31 cellular contexts compared by ENCODE assay signal in genomic region chr9:91843093-91843492, GRCh38.
DNase-seq lines count a peak whose midpoint lies in the region; ATAC-seq and TF ChIP-seq lines count a peak whose summit lies in the region.
"Had no signal": no experiment of that assay in that cellular context is flagged by ENCODE, and none has a peak within 500 bp of the region (broad histone marks: within the 10 kb centered on the region; RNA-seq: fewer than 3 reads in every experiment).

No MANE protein-coding gene starts in this region.

- WGBS in heart left ventricle, 4 donors, result 70 to 81% (median 78%) methylated on average over 7 of the region's 7 CpGs
- WGBS in hepatocyte (ENCODE audit: low lambda C conversion rate, missing lambda C conversion rate), result 80% methylated on average over 7 of the region's 7 CpGs

- H3K4me1 ChIP-seq in right atrium auricular region (peaks cover 0 to 42% of the 10 kb centered on the region in 2 donors), heart left ventricle (peaks cover 0 to 28% (median 2%) of the 10 kb centered on the region in 12 donors), hepatocyte (ENCODE audit: insufficient read depth) (peaks cover 42% of the 10 kb centered on the region), vagina (peaks cover 57% of the 10 kb centered on the region)
- H3K4me1 ChIP-seq: SJCRH30 had no signal

- no peak overlapping the region for H3K4me3 Mint-ChIP-seq in progenitor cell of endocrine pancreas (ENCODE audit: low read depth)
- H3K4me3 Mint-ChIP-seq: CD4-positive, alpha-beta T cell; central memory CD8-positive, alpha-beta T cell; memory B cell; stimulated activated memory B cell treated with anti-CD40 and anti-IgM and Interleukin-4, amounts not matched to agents 10 μg/mL and 1 μg/mL and 100 μg/mL, for 72 hours had no signal

- no peaks in the 10 kb centered on the region for H3K9me3 Mint-ChIP-seq in progenitor cell of endocrine pancreas (ENCODE audit: low read depth)
- H3K9me3 Mint-ChIP-seq: activated naive CD8-positive, alpha-beta T cell treated with anti-CD3 and anti-CD28 coated beads, Interleukin-2, amount 10 ng/mL, durations not matched to agents 7 days and 5 days; CD4-positive, alpha-beta T cell; central memory CD8-positive, alpha-beta T cell; memory B cell; stimulated activated memory B cell treated with anti-CD40 and anti-IgM and Interleukin-4, amounts not matched to agents 10 μg/mL and 1 μg/mL and 100 μg/mL, for 72 hours had no signal

- no peaks in the 10 kb centered on the region for H3K36me3 ChIP-seq in right atrium auricular region
- H3K36me3 ChIP-seq in heart left ventricle, result no peaks in the 10 kb centered on the region
- no peaks in the 10 kb centered on the region for H3K36me3 ChIP-seq in hepatocyte (replicated peaks; ENCODE audit: insufficient read depth, low read depth)
- no peaks in the 10 kb centered on the region for H3K36me3 ChIP-seq in vagina
- H3K36me3 ChIP-seq: neutrophil, prostate gland, SJCRH30, suprapubic skin had no signal

- no peak overlapping the region for H3K4me3 ChIP-seq in right atrium auricular region
- no peak overlapping the region for H3K4me3 ChIP-seq in heart left ventricle
- H3K4me3 ChIP-seq in hepatocyte, result no peak overlapping the region
- no peak overlapping the region for H3K4me3 ChIP-seq in vagina
- H3K4me3 ChIP-seq: prostate gland, SJCRH30, suprapubic skin had no signal

- TF ChIP-seq CTCF in right atrium auricular region (IDR thresholded peaks at IDR 0.05), result no peak
- TF ChIP-seq CTCF in heart left ventricle (IDR thresholded peaks at IDR 0.05), result no peak
- no peak for TF ChIP-seq CTCF in hepatocyte (IDR thresholded peaks at IDR 0.05; ENCODE audit: poor library complexity)
- no peak for TF ChIP-seq CTCF in progenitor cell of endocrine pancreas (IDR thresholded peaks at IDR 0.05; ENCODE audit: unreplicated experiment)
- TF ChIP-seq CTCF in vagina (IDR thresholded peaks at IDR 0.05), result no peak

- H3K27ac ChIP-seq in right atrium auricular region (peak overlapping the region; percentile 23 to 51), heart left ventricle (peak overlapping the region in 2 of 12 donors; percentile 18 to 55), hepatocyte (peak overlapping the region; percentile 4), vagina (peak overlapping the region; percentile 61)
- H3K27ac ChIP-seq: neutrophil, SJCRH30, suprapubic skin had no signal

- H3K9me3 ChIP-seq in right atrium auricular region, result no peaks in the 10 kb centered on the region
- no peaks in the 10 kb centered on the region for H3K9me3 ChIP-seq in heart left ventricle
- no peaks in the 10 kb centered on the region for H3K9me3 ChIP-seq in hepatocyte (ENCODE audit: low read depth)
- H3K9me3 ChIP-seq in vagina, result no peaks in the 10 kb centered on the region
- H3K9me3 ChIP-seq: neutrophil, prostate gland, SJCRH30, suprapubic skin had no signal

- peaks cover 21% of the 10 kb centered on the region for H3K4me1 Mint-ChIP-seq in progenitor cell of endocrine pancreas (ENCODE audit: low read depth)

- no peaks in the 10 kb centered on the region for H3K27me3 Mint-ChIP-seq in progenitor cell of endocrine pancreas

- no peak for DNase-seq in right atrium auricular region (ENCODE audit: low spot score)
- DNase-seq in heart left ventricle, result no peak
- no peak for DNase-seq in hepatocyte (ENCODE audit: low spot score)
- no peak for DNase-seq in progenitor cell of endocrine pancreas (ENCODE audit: low spot score, unreplicated experiment)
- DNase-seq in vagina (ENCODE audit: extremely low spot score in 2 of 2), result peak in 1 of 2 donors; percentile 58
- DNase-seq in amniotic stem cell (lab: John Stamatoyannopoulos, UW), result no peak
- DNase-seq in KBM-7, result no peak
- no peak for DNase-seq in NCI-H1105 treated with DMSO at 0.1 percent for 48 hours (lab: John Stamatoyannopoulos, UW)
- DNase-seq: activated CD4-positive, alpha-beta T cell treated with anti-CD3 and anti-CD28 coated beads for 4 hours; activated gamma-delta T cell treated with Interleukin-2 at 50 U/mL for 16 hours; activated naive CD8-positive, alpha-beta T cell treated with anti-CD3 and anti-CD28 coated beads, Interleukin-2, amount 10 ng/mL, durations not matched to agents 7 days and 5 days; activated T-cell treated with anti-CD3 and anti-CD28 coated beads, Interleukin-2, amount 50 U/mL, for 1 hour; CD4-positive, alpha-beta T cell; GDM1; Karpas-422; NCI-H1436 treated with DMSO at 0.1 percent for 48 hours; NCI-H2081 treated with DMSO at 0.1 percent for 48 hours; NCI-H446; NCI-H774; SJCRH30; stimulated activated CD4-positive, alpha-beta T cell treated with anti-CD3 and anti-CD28 coated beads, Interleukin-15, amount 100 ng/mL, for 24 hours; SW 1271; T-helper 9 cell had no signal

- H3K79me2 ChIP-seq in hepatocyte, result peaks cover 66% of the 10 kb centered on the region

- no peaks in the 10 kb centered on the region for H3K9me2 ChIP-seq in hepatocyte (replicated peaks; ENCODE audit: insufficient read depth)

- in situ Hi-C loops in KBM-7 (cut with MboI; ENCODE audit: low pct_unique_long_range_greater_than_20kb, low sequenced_read_pairs), result no loop called here

- no peaks in the 10 kb centered on the region for H3K36me3 Mint-ChIP-seq in progenitor cell of endocrine pancreas (ENCODE audit: insufficient read depth)
- H3K36me3 Mint-ChIP-seq: activated naive CD8-positive, alpha-beta T cell treated with anti-CD3 and anti-CD28 coated beads, Interleukin-2, amount 10 ng/mL, durations not matched to agents 7 days and 5 days; memory B cell; stimulated activated memory B cell treated with anti-CD40 and anti-IgM and Interleukin-4, amounts not matched to agents 10 μg/mL and 1 μg/mL and 100 μg/mL, for 72 hours had no signal

- intact Hi-C loops in heart left ventricle (cut with DNase I) (no loop called here), vagina (cut with DNase I) (no loop called here)

- no peak for ATAC-seq in heart left ventricle
- ATAC-seq: HCT116; HepG2; stimulated activated memory B cell treated with anti-CD40 and anti-IgM and Interleukin-4, amounts not matched to agents 10 μg/mL and 1 μg/mL and 100 μg/mL, for 72 hours had no signal

- H3K27me3 ChIP-seq in right atrium auricular region (no peaks in the 10 kb centered on the region), heart left ventricle (peaks cover 0 to 6% (median 0%) of the 10 kb centered on the region in 9 donors), hepatocyte (no peaks in the 10 kb centered on the region), vagina (no peaks in the 10 kb centered on the region)
- H3K27me3 ChIP-seq: suprapubic skin had no signal

- peak overlapping the region; percentile 75 for H3K27ac Mint-ChIP-seq in progenitor cell of endocrine pancreas
- H3K27ac Mint-ChIP-seq: activated naive CD8-positive, alpha-beta T cell treated with anti-CD3 and anti-CD28 coated beads, Interleukin-2, amount 10 ng/mL, durations not matched to agents 7 days and 5 days; CD4-positive, alpha-beta T cell; memory B cell; stimulated activated memory B cell treated with anti-CD40 and anti-IgM and Interleukin-4, amounts not matched to agents 10 μg/mL and 1 μg/mL and 100 μg/mL, for 72 hours had no signal

- TF ChIP-seq POLR2A in heart left ventricle (IDR thresholded peaks at IDR 0.05) (no peak), vagina (IDR thresholded peaks at IDR 0.05) (no peak)

- no peak overlapping the region for H2AFZ ChIP-seq in hepatocyte

- H3K4me2 ChIP-seq in hepatocyte, result peak overlapping the region; percentile 35

- H4K20me1 ChIP-seq in hepatocyte (ENCODE audit: insufficient read depth, poor library complexity, severe bottlenecking), result no peaks in the 10 kb centered on the region
